8 cellular contexts compared by ENCODE assay signal in the genomic region with DNA sequence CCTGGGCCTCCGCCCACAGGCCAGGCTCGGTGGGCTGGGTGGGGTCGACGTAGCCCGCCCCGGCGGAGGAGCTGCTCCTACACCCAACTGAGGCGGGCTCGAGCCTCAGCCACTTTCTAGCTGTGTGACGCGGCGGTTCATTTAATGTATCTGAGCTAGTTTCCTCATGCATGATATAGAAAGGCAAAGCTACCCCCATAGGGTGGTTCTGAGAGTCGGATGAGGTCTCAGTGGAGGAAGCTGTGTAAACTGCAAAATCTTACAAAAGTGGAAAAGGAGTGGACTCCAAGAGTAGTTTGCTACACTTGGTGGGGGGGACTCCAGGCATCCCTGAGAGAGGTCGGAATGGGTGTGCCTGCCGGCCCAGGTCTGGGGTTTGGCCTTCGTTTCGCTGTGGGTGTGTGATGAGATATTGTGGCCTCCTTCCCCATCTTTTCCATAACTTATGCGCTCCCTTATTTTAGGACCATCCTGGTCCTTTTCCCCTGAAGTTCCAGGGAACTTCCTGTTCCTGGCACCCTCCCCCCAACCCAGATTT. TPM values are rescaled to one million over a fixed set of nuclear protein-coding genes. Genes with fewer than 3 reads are reported as not detected.
DNase-seq lines count a peak whose midpoint lies in the region; ATAC-seq and TF ChIP-seq lines count a peak whose summit lies in the region.

No MANE protein-coding gene starts in this region.

- 16 to 29% (median 22%) methylated on average over 16 to 18 of the region's 18 CpGs for WGBS in heart left ventricle, 4 donors

- CTCF ChIA-PET in activated CD4-positive, alpha-beta T cell treated with anti-CD3 and anti-CD28 coated beads for 36 hours (lab: Charles Lee), result interaction anchor here (0.7 to 2.3 kb wide), 3 partner anchors 40 to 492 kb away, joined by 3 to 13 read pairs (median 3); partner anchors contain the start of gene SEMA5B
- CTCF ChIA-PET in WTC11 (lab: Charles Lee), result interaction anchor here (0.8 to 2.9 kb wide), 15 partner anchors 9 to 389 kb away, joined by 3 to 16 read pairs (median 5); partner anchors contain the start of genes ADCY5 and SEMA5B

- peaks cover 40% of the 10 kb centered on the region for H3K4me1 Mint-ChIP-seq in activated CD4-positive, alpha-beta T cell treated with anti-CD3 and anti-CD28 coated beads for 36 hours
- H3K4me1 Mint-ChIP-seq in WTC11, result peaks cover 42% of the 10 kb centered on the region

- TF ChIP-seq CTCF in WTC11 (IDR thresholded peaks at IDR 0.05) (no peak), heart left ventricle (IDR thresholded peaks at IDR 0.05) (no peak)

- H3K27ac ChIP-seq in heart left ventricle (peak overlapping the region in 10 of 12 donors; percentile 65 to 86 (median 76)), skin epidermis (peak overlapping the region in 20 of 21 experiments; percentile 52 to 89 (median 73))

- intact Hi-C loops in activated CD4-positive, alpha-beta T cell treated with anti-CD3 and anti-CD28 coated beads for 36 hours (cut with DNase I, micrococcal nuclease), result loop anchor here in 1 of 2 experiments (1.0 to 2.0 kb wide), 3 partner anchors 134 to 517 kb away; partner anchors contain the start of genes HACD2, SEC22A and SLC49A4
- intact Hi-C loops in heart left ventricle (cut with DNase I), result loop anchor here in 2 of 10 donors (2.0 to 10.0 kb wide), 3 partner anchors 15 to 187 kb away; partner anchors contain the start of gene SEC22A (in 1 of the 2)

- ATAC-seq in activated CD4-positive, alpha-beta T cell treated with anti-CD3 and anti-CD28 coated beads for 36 hours, result peak; percentile 33
- ATAC-seq in HG03039 (IDR thresholded peaks at IDR 0.05; ENCODE audit: unreplicated experiment) (peak; percentile 24), WTC11 (peak; percentile 5), heart left ventricle (peak in 2 of 4 donors; percentile 10 to 28)

- peak overlapping the region; percentile 87 for H3K4me3 Mint-ChIP-seq in activated CD4-positive, alpha-beta T cell treated with anti-CD3 and anti-CD28 coated beads for 36 hours
- peak overlapping the region; percentile 88 for H3K4me3 Mint-ChIP-seq in WTC11

- no peaks in the 10 kb centered on the region for H3K9me3 Mint-ChIP-seq in activated CD4-positive, alpha-beta T cell treated with anti-CD3 and anti-CD28 coated beads for 36 hours (ENCODE audit: low read depth)
- peaks cover 5% of the 10 kb centered on the region; the same call in 1 of the 2 replicates for H3K9me3 Mint-ChIP-seq in WTC11

- POLR2A ChIA-PET in activated CD4-positive, alpha-beta T cell treated with anti-CD3 and anti-CD28 coated beads for 36 hours (lab: Charles Lee), result interaction anchor here (0.6 to 0.9 kb wide), 3 partner anchors 9 to 675 kb away, joined by 3 read pairs; no protein-coding TSS in a partner anchor
- POLR2A ChIA-PET in WTC11 (lab: Charles Lee), result interaction anchor here (1.3 to 1.9 kb wide), 3 partner anchors 10 to 247 kb away, joined by 4 to 5 read pairs (median 4); no protein-coding TSS in a partner anchor

- no peaks in the 10 kb centered on the region for H3K9me3 ChIP-seq in heart left ventricle

- no peaks in the 10 kb centered on the region for H3K27me3 ChIP-seq in heart left ventricle

- H3K36me3 Mint-ChIP-seq in activated CD4-positive, alpha-beta T cell treated with anti-CD3 and anti-CD28 coated beads for 36 hours (ENCODE audit: low read depth), result peaks cover 7% of the 10 kb centered on the region
- H3K36me3 Mint-ChIP-seq in WTC11, result no peaks in the 10 kb centered on the region

- peak overlapping the region; percentile 72 for H3K27ac Mint-ChIP-seq in activated CD4-positive, alpha-beta T cell treated with anti-CD3 and anti-CD28 coated beads for 36 hours
- H3K27ac Mint-ChIP-seq in WTC11, result peak overlapping the region; percentile 61

- H3K4me3 ChIP-seq in heart left ventricle (peak overlapping the region; percentile 67 to 98 (median 90)), skin epidermis (peak overlapping the region; percentile 56 to 80 (median 66))

- H3K4me1 ChIP-seq in heart left ventricle, result peaks cover 0 to 45% (median 26%) of the 10 kb centered on the region in 12 donors

- DNase-seq in activated CD4-positive, alpha-beta T cell treated with anti-CD3 and anti-CD28 coated beads for 36 hours, result peak; percentile 51
- DNase-seq in activated CD4-positive, alpha-beta T cell treated with anti-CD3 and anti-CD28 coated beads for 4 hours, result no peak
- DNase-seq in WTC11 (ENCODE audit: low spot score) (no peak), heart left ventricle (no peak), DMS79 treated with DMSO at 0.1 percent for 48 hours (lab: John Stamatoyannopoulos, UW) (no peak)
- DNase-seq in activated effector memory CD4-positive, alpha-beta T cell treated with Interleukin-2 at 50 U/mL for 16 hours, result no peak

- H3K27me3 Mint-ChIP-seq in activated CD4-positive, alpha-beta T cell treated with anti-CD3 and anti-CD28 coated beads for 36 hours, result no peaks in the 10 kb centered on the region
- H3K27me3 Mint-ChIP-seq in WTC11 (ENCODE audit: low read depth), result peaks cover 33% of the 10 kb centered on the region

- no peak for TF ChIP-seq POLR2A in heart left ventricle (IDR thresholded peaks at IDR 0.05)

- H3K36me3 ChIP-seq in heart left ventricle, result no peaks in the 10 kb centered on the region

TF ChIP-seq in WTC11, 78 proteins besides CTCF, POLR2A, EP300 and RAD21 (continues in another document):
- no peak for TF ChIP-seq ZNF317 (CRISPR knock-in tag; IDR thresholded peaks at IDR 0.05; ENCODE audit: borderline replicate concordance, low read depth)
- TF ChIP-seq ZBTB43 (CRISPR knock-in tag; IDR thresholded peaks at IDR 0.05), result no peak
- TF ChIP-seq, protein P1, sequence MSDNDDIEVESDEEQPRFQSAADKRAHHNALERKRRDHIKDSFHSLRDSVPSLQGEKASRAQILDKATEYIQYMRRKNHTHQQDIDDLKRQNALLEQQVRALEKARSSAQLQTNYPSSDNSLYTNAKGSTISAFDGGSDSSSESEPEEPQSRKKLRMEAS (CRISPR knock-in tag; IDR thresholded peaks at IDR 0.05), result no peak
- no peak for TF ChIP-seq ATF3 (CRISPR knock-in tag; conservative IDR thresholded peaks at IDR 0.05)
- TF ChIP-seq, protein P2, sequence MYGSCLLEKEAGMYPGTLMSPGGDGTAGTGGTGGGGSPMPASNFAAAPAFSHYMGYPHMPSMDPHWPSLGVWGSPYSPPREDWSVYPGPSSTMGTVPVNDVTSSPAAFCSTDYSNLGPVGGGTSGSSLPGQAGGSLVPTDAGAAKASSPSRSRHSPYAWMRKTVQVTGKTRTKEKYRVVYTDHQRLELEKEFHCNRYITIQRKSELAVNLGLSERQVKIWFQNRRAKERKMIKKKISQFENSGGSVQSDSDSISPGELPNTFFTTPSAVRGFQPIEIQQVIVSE (CRISPR knock-in tag; IDR thresholded peaks at IDR 0.05; ENCODE audit: borderline replicate concordance), result no peak
- no peak for TF ChIP-seq HMGXB4 (CRISPR knock-in tag; IDR thresholded peaks at IDR 0.05)
- TF ChIP-seq ZNF416 (CRISPR knock-in tag; IDR thresholded peaks at IDR 0.05), result no peak

RNA-seq across cellular contexts. Expression of gene PDIA5, which starts 0.9 kb away (rescaled TPM):
- total RNA-seq in activated CD4-positive, alpha-beta T cell treated with anti-CD3 and anti-CD28 coated beads for 36 hours, result 10 to 100 TPM; 19.5 to 20.7 TPM
- total RNA-seq in WTC11 (2021), result 30.5 to 41.5 TPM (median 34.6 TPM) in 3 replicates
- total RNA-seq in heart left ventricle, result 10 to 100 TPM in 2 of 9 donors, 1 to 10 TPM in 7; 3.3 to 16.3 (median 6.4) TPM
- polyA plus RNA-seq in heart left ventricle, result 1 to 10 TPM; 3.7 to 7.3 TPM

RNA-seq across cellular contexts. Expression of gene SEMA5B, which starts 40.2 kb away (rescaled TPM):
- total RNA-seq in activated CD4-positive, alpha-beta T cell treated with anti-CD3 and anti-CD28 coated beads for 36 hours, result not detected
- total RNA-seq in WTC11 (2021) (20.4 to 22.0 TPM (median 20.7 TPM) in 3 replicates), heart left ventricle (10 to 100 TPM in 3 of 9 donors, 1 to 10 TPM in 6; 2.2 to 16.7 (median 7.4) TPM)
- 1 to 10 TPM; 3.2 to 5.5 TPM for polyA plus RNA-seq in heart left ventricle
